Comparison of ENCODE assay signal across 13 cellular contexts in the genomic region with DNA sequence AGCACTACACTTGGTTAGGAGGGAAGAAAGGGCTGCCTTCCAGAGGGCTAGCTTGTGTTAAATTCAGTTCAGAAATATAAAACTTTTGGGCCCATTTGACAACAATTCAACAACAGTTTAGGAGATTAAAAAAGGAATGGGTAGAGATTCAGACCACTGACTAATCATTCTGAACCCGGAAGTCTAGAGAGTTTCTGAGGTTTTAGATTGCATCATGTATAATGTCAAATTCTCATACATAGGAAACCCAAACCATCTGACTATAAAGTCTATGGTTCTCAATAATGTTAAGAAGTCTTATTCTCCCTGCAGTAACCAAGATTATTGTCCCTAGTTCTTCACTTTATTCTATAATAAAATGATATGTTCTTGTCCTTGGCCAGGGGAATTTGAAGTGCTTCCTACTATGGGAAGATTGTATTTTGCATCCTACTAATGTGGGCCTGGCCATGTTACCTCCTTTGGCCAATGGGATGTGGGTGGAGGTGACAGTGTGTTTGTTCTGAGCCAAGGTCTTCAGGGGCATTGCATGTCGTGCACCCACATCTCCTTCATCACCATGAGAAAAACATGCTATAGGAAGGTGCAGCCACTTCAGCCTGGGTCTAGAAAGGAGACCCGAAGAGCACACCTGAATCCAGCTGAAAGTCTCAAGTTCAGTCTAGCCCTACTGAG.
DNase-seq lines count a peak whose midpoint lies in the region; ATAC-seq and TF ChIP-seq lines count a peak whose summit lies in the region.
"Had no signal": no experiment of that assay in that cellular context is flagged by ENCODE, and none has a peak within 500 bp of the region (broad histone marks: within the 10 kb centered on the region; RNA-seq: fewer than 3 reads in every experiment).

No MANE protein-coding gene starts in this region.

- no peak overlapping the region for H2AK5ac ChIP-seq in trophoblast cell (ENCODE audit: low read length)

- H3K36me3 ChIP-seq in MM.1S (replicated peaks; ENCODE audit: insufficient read depth, low read length) (no peaks in the 10 kb centered on the region), testis (ENCODE audit: low read depth, missing control alignments) (no peaks in the 10 kb centered on the region), trophoblast cell (ENCODE audit: control insufficient read depth in 1 of 2, insufficient read depth in 2 of 2, low read length in 2 of 2) (no peaks in the 10 kb centered on the region)

- no peaks in the 10 kb centered on the region for H3F3A ChIP-seq in MM.1S (ENCODE audit: insufficient read depth, low read length)

- no peak overlapping the region for H4K8ac ChIP-seq in trophoblast cell (ENCODE audit: low read depth, low read length)

- H3K4ac ChIP-seq in trophoblast cell (ENCODE audit: low read depth, low read length) = no peak overlapping the region

- H3K9me3 ChIP-seq in MM.1S (replicated peaks; ENCODE audit: insufficient read depth, low read length) (no peaks in the 10 kb centered on the region), testis (no peaks in the 10 kb centered on the region), trophoblast cell (ENCODE audit: insufficient read depth, low read depth, low read length) (no peaks in the 10 kb centered on the region)

- no peak overlapping the region for H3K4me3 ChIP-seq in MM.1S (ENCODE audit: low read length)
- H3K4me3 ChIP-seq in choroid plexus epithelial cell (ENCODE audit: low read depth, low read length) = no peak overlapping the region
- H3K4me3 ChIP-seq in testis = no peak overlapping the region
- H3K4me3 ChIP-seq in trophoblast cell (ENCODE audit: low read depth, low read length) = no peak overlapping the region

- TF ChIP-seq CTCF in MM.1S (IDR thresholded peaks at IDR 0.05; ENCODE audit: low read length) (no peak), choroid plexus epithelial cell (conservative IDR thresholded peaks at IDR 0.05; ENCODE audit: low read depth, low read length) (no peak), testis (IDR thresholded peaks at IDR 0.05) (no peak), osteocyte (IDR thresholded peaks at IDR 0.05) (no peak)

- H3K14ac ChIP-seq in trophoblast cell (ENCODE audit: low read length) = no peak overlapping the region

- no peaks in the 10 kb centered on the region for H3K36me3 Mint-ChIP-seq in osteocyte (ENCODE audit: unreplicated experiment)
- H3K36me3 Mint-ChIP-seq: brain had no signal

- no peaks in the 10 kb centered on the region for H3K79me1 ChIP-seq in trophoblast cell (ENCODE audit: low read length)

- H3K9me2 ChIP-seq in MM.1S (replicated peaks; ENCODE audit: insufficient read depth, low read length) = no peaks in the 10 kb centered on the region

- H3K27me3 ChIP-seq in MM.1S (replicated peaks; ENCODE audit: insufficient read depth, low read length) (no peaks in the 10 kb centered on the region), testis (no peaks in the 10 kb centered on the region), trophoblast cell (ENCODE audit: insufficient read depth, low read length) (no peaks in the 10 kb centered on the region)

- no peaks in the 10 kb centered on the region for H3K9me3 Mint-ChIP-seq in osteocyte (ENCODE audit: unreplicated experiment)
- H3K9me3 Mint-ChIP-seq: brain; nephron progenitor cell; T-helper 1 cell treated with Interleukin-12 subunit alpha and Interleukin-12 subunit beta and Interleukin-4 antibody, amounts not matched to agents 30 μg/mL and 1 μg/mL, for 36 hours had no signal

- DNase-seq in EH (ENCODE audit: low read depth) (peak; percentile 41), MM.1S (peak; percentile 43), choroid plexus epithelial cell (ENCODE audit: low read depth) (peak; percentile 57), testis (no peak), trophoblast cell (no peak), osteocyte (ENCODE audit: extremely low spot score, unreplicated experiment) (no peak), NCI-H82 (lab: John Stamatoyannopoulos, UW) (no peak)
- DNase-seq: Kasumi-1, nephron progenitor cell had no signal

- no peaks in the 10 kb centered on the region for H3K79me2 ChIP-seq in MM.1S (ENCODE audit: low read length)
- H3K79me2 ChIP-seq in trophoblast cell (ENCODE audit: control insufficient read depth, insufficient read depth, low read length, poor library complexity) = no peaks in the 10 kb centered on the region

- peaks cover 17% of the 10 kb centered on the region for H3K4me1 ChIP-seq in MM.1S (ENCODE audit: low read length)
- H3K4me1 ChIP-seq in testis = no peaks in the 10 kb centered on the region
- no peaks in the 10 kb centered on the region for H3K4me1 ChIP-seq in trophoblast cell (ENCODE audit: control insufficient read depth in 1 of 2, insufficient read depth in 2 of 2, low read length in 2 of 2)

- no peak overlapping the region for H3K27ac Mint-ChIP-seq in osteocyte (ENCODE audit: unreplicated experiment)
- H3K27ac Mint-ChIP-seq: brain; nephron progenitor cell; T-helper 1 cell treated with Interleukin-12 subunit alpha and Interleukin-12 subunit beta and Interleukin-4 antibody, amounts not matched to agents 30 μg/mL and 1 μg/mL, for 36 hours had no signal

- intact Hi-C loops in testis (cut with DNase I; ENCODE audit: low total_unique reads) = no loop called here

- no peak overlapping the region for H2BK12ac ChIP-seq in trophoblast cell (ENCODE audit: low read length)

- H3K27ac ChIP-seq in MM.1S (ENCODE audit: low read length) (no peak overlapping the region), testis (no peak overlapping the region), trophoblast cell (ENCODE audit: low read depth, low read length) (no peak overlapping the region)
- H3K27ac ChIP-seq: C4-2B had no signal

- no peaks in the 10 kb centered on the region for H3K27me3 Mint-ChIP-seq in osteocyte (ENCODE audit: unreplicated experiment)
- H3K27me3 Mint-ChIP-seq: brain had no signal

- no peaks in the 10 kb centered on the region for H3K4me1 Mint-ChIP-seq in osteocyte (ENCODE audit: unreplicated experiment)
- H3K4me1 Mint-ChIP-seq: brain, nephron progenitor cell had no signal

- no peaks in the 10 kb centered on the region for H4K20me1 ChIP-seq in MM.1S (ENCODE audit: insufficient read depth, low read length)

- H2BK5ac ChIP-seq in trophoblast cell (ENCODE audit: low read depth, low read length, poor library complexity) = no peak overlapping the region

- H3K18ac ChIP-seq in trophoblast cell (ENCODE audit: low read length) = no peak overlapping the region

- no peak overlapping the region for H3K4me3 Mint-ChIP-seq in osteocyte (ENCODE audit: unreplicated experiment)
- H3K4me3 Mint-ChIP-seq: brain; nephron progenitor cell; T-helper 1 cell treated with Interleukin-12 subunit alpha and Interleukin-12 subunit beta and Interleukin-4 antibody, amounts not matched to agents 30 μg/mL and 1 μg/mL, for 36 hours had no signal

- H4K91ac ChIP-seq in trophoblast cell (ENCODE audit: low read depth, low read length) = no peak overlapping the region

- no peak for TF ChIP-seq POLR2A in testis (IDR thresholded peaks at IDR 0.05)

- WGBS in testis, 2 donors = 85 to 91% methylated on average over 3 of the region's 3 CpGs
- WGBS in trophoblast cell (ENCODE audit: extremely low coverage, insufficient coverage, insufficient read length) = no CpG with 5 or more reads among the region's 3 CpGs

- no peak overlapping the region for H2BK120ac ChIP-seq in trophoblast cell (ENCODE audit: insufficient read depth, low read length, poor library complexity)

- peak; percentile 50 for ATAC-seq in GM19463 (IDR thresholded peaks at IDR 0.05; ENCODE audit: unreplicated experiment)

- H3K9ac ChIP-seq in MM.1S (ENCODE audit: low read length) (no peak overlapping the region), trophoblast cell (ENCODE audit: low read length) (no peak overlapping the region)

- H2AFZ ChIP-seq in MM.1S (ENCODE audit: low read length) = peak overlapping the region; percentile 26; the same call in 1 of the 2 replicates
- no peak overlapping the region for H2AFZ ChIP-seq in trophoblast cell (ENCODE audit: insufficient read depth, low read length, poor library complexity)

- no peak overlapping the region for H4K12ac ChIP-seq in trophoblast cell (ENCODE audit: low read depth, low read length)

- no peak overlapping the region for H3K23ac ChIP-seq in trophoblast cell (ENCODE audit: low read length)

- H3K4me2 ChIP-seq in MM.1S (ENCODE audit: low read depth, low read length) (peak overlapping the region; percentile 12; the same call in 1 of the 2 replicates), trophoblast cell (ENCODE audit: low read length) (no peak overlapping the region)

Comparison
In these comparisons a context has a peak if more than half of its experiments do, and no peak if none do; other contexts are left out.
1. DNase-seq: peak in EH (single experiment), MM.1S (single experiment) and choroid plexus epithelial cell (single experiment); none in testis (single experiment), trophoblast cell (0 of 2), osteocyte (single experiment) and NCI-H82 (single experiment).